Comparison of ENCODE assay signal across 11 cellular contexts in genomic region chr14:103721334-103722120, GRCh38. TPM values are rescaled to one million over a fixed set of nuclear protein-coding genes. Genes with fewer than 3 reads are reported as not detected.
DNase-seq lines count a peak whose midpoint lies in the region; ATAC-seq and TF ChIP-seq lines count a peak whose summit lies in the region.
"Had no signal": no experiment of that assay in that cellular context is flagged by ENCODE, and none has a peak within 500 bp of the region (broad histone marks: within the 10 kb centered on the region; RNA-seq: fewer than 3 reads in every experiment).

No MANE protein-coding gene starts in this region.

- WGBS in sigmoid colon, 2 donors, result 91 to 93% methylated on average over 26 of the region's 26 CpGs

- H3K9me3 Mint-ChIP-seq in GM23338, result no peaks in the 10 kb centered on the region
- H3K9me3 Mint-ChIP-seq in stimulated activated memory B cell treated with anti-CD40 and anti-IgM and Interleukin-4, amounts not matched to agents 10 μg/mL and 1 μg/mL and 100 μg/mL, for 72 hours, result no peaks in the 10 kb centered on the region

- DNase-seq in GM23338 (ENCODE audit: low spot score) (no peak), RWPE1 (ENCODE audit: low spot score) (peak; percentile 66), dorsolateral prefrontal cortex (peak in 7 of 10 donors; percentile 53 to 90 (median 79)), sigmoid colon (no peak), NCI-H1694 (lab: John Stamatoyannopoulos, UW) (no peak), KG1 (lab: John Stamatoyannopoulos, UW) (no peak), ACHN (no peak)
- DNase-seq: activated naive CD4-positive, alpha-beta T cell; NCI-H774; ovary had no signal

- H3K4me3 Mint-ChIP-seq in GM23338, result no peak overlapping the region
- no peak overlapping the region for H3K4me3 Mint-ChIP-seq in stimulated activated memory B cell treated with anti-CD40 and anti-IgM and Interleukin-4, amounts not matched to agents 10 μg/mL and 1 μg/mL and 100 μg/mL, for 72 hours

- TF ChIP-seq CTCF in GM23338 (conservative IDR thresholded peaks at IDR 0.05; ENCODE audit: low read depth in 2 of 2) (peak in 1 of 2 experiments; percentile 23; a peak in 2 of 4 replicates), RWPE1 (conservative IDR thresholded peaks at IDR 0.05; ENCODE audit: low read depth) (no peak), dorsolateral prefrontal cortex (IDR thresholded peaks at IDR 0.05 in 54 of 56, conservative IDR thresholded peaks at IDR 0.05 in 2 of 56; ENCODE audit: low read depth in 1 of 56, partially characterized antibody in 56 of 56) (no peak), sigmoid colon (IDR thresholded peaks at IDR 0.05) (no peak)

- peaks cover 12% of the 10 kb centered on the region; the same call in 1 of the 2 replicates for H4K20me1 ChIP-seq in GM23338 (replicated peaks; ENCODE audit: insufficient read depth)

- no peaks in the 10 kb centered on the region for H3K27me3 ChIP-seq in GM23338 (ENCODE audit: insufficient read depth)
- H3K27me3 ChIP-seq in dorsolateral prefrontal cortex, result no peaks in the 10 kb centered on the region
- no peaks in the 10 kb centered on the region for H3K27me3 ChIP-seq in sigmoid colon
- H3K27me3 ChIP-seq: ovary had no signal

- H3F3A ChIP-seq in GM23338 (replicated peaks; ENCODE audit: low read depth), result no peaks in the 10 kb centered on the region

- TF ChIP-seq POLR2A in sigmoid colon (IDR thresholded peaks at IDR 0.05), result no peak

- H3K4me1 Mint-ChIP-seq in GM23338, result peaks cover 12% of the 10 kb centered on the region
- peaks cover 31% of the 10 kb centered on the region for H3K4me1 Mint-ChIP-seq in stimulated activated memory B cell treated with anti-CD40 and anti-IgM and Interleukin-4, amounts not matched to agents 10 μg/mL and 1 μg/mL and 100 μg/mL, for 72 hours

- CTCF ChIA-PET in RWPE1 (lab: Yijun Ruan, JAX), result interaction anchor here (0.6 to 1.5 kb wide), 5 partner anchors 14 to 586 kb away, joined by 3 to 5 read pairs (median 4); no protein-coding TSS in a partner anchor

- no peak for TF ChIP-seq EP300 in sigmoid colon (IDR thresholded peaks at IDR 0.05)

- H3K4me3 ChIP-seq in GM23338 (no peak overlapping the region), dorsolateral prefrontal cortex (no peak overlapping the region), sigmoid colon (no peak overlapping the region)
- H3K4me3 ChIP-seq: ovary had no signal

- H3K9me3 ChIP-seq in sigmoid colon, result no peaks in the 10 kb centered on the region
- H3K9me3 ChIP-seq: ovary had no signal

- peaks cover 4% of the 10 kb centered on the region; the same call in 1 of the 3 replicates for H3K36me3 Mint-ChIP-seq in GM23338 (ENCODE audit: low read depth)
- no peaks in the 10 kb centered on the region for H3K36me3 Mint-ChIP-seq in stimulated activated memory B cell treated with anti-CD40 and anti-IgM and Interleukin-4, amounts not matched to agents 10 μg/mL and 1 μg/mL and 100 μg/mL, for 72 hours

- in situ Hi-C loops in ACHN (cut with HindIII; ENCODE audit: low pct_ligation_motif_present, low pct_unique_long_range_greater_than_20kb, low sequenced_read_pairs), result no loop called here

- peaks cover 3% of the 10 kb centered on the region for H3K27me3 Mint-ChIP-seq in GM23338 (ENCODE audit: insufficient read depth, low read depth, poor library complexity)
- H3K27me3 Mint-ChIP-seq in stimulated activated memory B cell treated with anti-CD40 and anti-IgM and Interleukin-4, amounts not matched to agents 10 μg/mL and 1 μg/mL and 100 μg/mL, for 72 hours, result no peaks in the 10 kb centered on the region

- peak; percentile 17 for ATAC-seq in GM23338
- no peak for ATAC-seq in stimulated activated memory B cell treated with anti-CD40 and anti-IgM and Interleukin-4, amounts not matched to agents 10 μg/mL and 1 μg/mL and 100 μg/mL, for 72 hours

- H3K27ac ChIP-seq in GM23338 (ENCODE audit: low read depth) (0 out of 2 replicates have a peak overlapping the region, but pooled peaks have one; percentile 30), RWPE1 (peak overlapping the region; percentile 39), dorsolateral prefrontal cortex (peak overlapping the region in 56 of 59 donors; percentile 39 to 99 (median 86)), sigmoid colon (peak overlapping the region; percentile 2 to 85 (median 82))
- H3K27ac ChIP-seq: ovary had no signal

- H3K36me3 ChIP-seq in GM23338 (ENCODE audit: insufficient read depth) (no peaks in the 10 kb centered on the region), sigmoid colon (peaks cover 0 to 13% (median 0%) of the 10 kb centered on the region in 4 donors)
- H3K36me3 ChIP-seq: ovary had no signal

- H3K4me2 ChIP-seq in GM23338, result no peak overlapping the region

- POLR2A ChIA-PET in RWPE1 (lab: Yijun Ruan, JAX; ENCODE audit: low non-redundant PET), result no interaction called here

- H3K9me2 ChIP-seq in GM23338 (ENCODE audit: insufficient read depth), result no peaks in the 10 kb centered on the region

- no peak overlapping the region for H3K27ac Mint-ChIP-seq in GM23338
- no peak overlapping the region for H3K27ac Mint-ChIP-seq in stimulated activated memory B cell treated with anti-CD40 and anti-IgM and Interleukin-4, amounts not matched to agents 10 μg/mL and 1 μg/mL and 100 μg/mL, for 72 hours

- peaks cover 78% of the 10 kb centered on the region for H3K79me2 ChIP-seq in GM23338 (replicated peaks; ENCODE audit: insufficient read depth)

- intact Hi-C loops in dorsolateral prefrontal cortex (cut with DNase I), result no loop called here
- intact Hi-C loops in sigmoid colon (cut with DNase I), result no loop called here

- H3K4me1 ChIP-seq in GM23338 (ENCODE audit: insufficient read depth) (no peaks in the 10 kb centered on the region; the same call in 1 of the 2 replicates), sigmoid colon (peaks cover 0 to 84% (median 66%) of the 10 kb centered on the region in 4 donors)

- no peak overlapping the region for H2AFZ ChIP-seq in GM23338

TF ChIP-seq in GM23338, 12 proteins besides CTCF, POLR2A, EP300 and RAD21:
- TF ChIP-seq EZH2phosphoT487 (IDR thresholded peaks at IDR 0.05; ENCODE audit: unreplicated experiment) (no peak), POLR2AphosphoS5 (IDR thresholded peaks at IDR 0.05; ENCODE audit: low read depth) (no peak), REST (IDR thresholded peaks at IDR 0.05; ENCODE audit: unreplicated experiment) (no peak), CREB1 (CRISPR knock-in tag; IDR thresholded peaks at IDR 0.05; ENCODE audit: low read depth) (no peak), ETS1 (IDR thresholded peaks at IDR 0.05) (no peak), NANOG (IDR thresholded peaks at IDR 0.05; ENCODE audit: borderline replicate concordance) (no peak), ZNF114 (CRISPR knock-in tag; IDR thresholded peaks at IDR 0.05) (no peak), JUNB (IDR thresholded peaks at IDR 0.05; ENCODE audit: unreplicated experiment) (no peak)
TF ChIP-seq in GM23338: peak in this region for 0.

RNA-seq across cellular contexts. Expression of gene ZFYVE21, which starts 5.9 kb away (rescaled TPM):
- total RNA-seq in GM23338 (2014; rRNA removed; shearing (Covaris generic)), result 89.6 and 116 TPM in 2 replicates
- polyA plus RNA-seq in GM23338 (2016; fragmentation: Nextera tagmentation; extraction: Ambion mirVana) (79.4 and 88.0 TPM in 2 replicates), sigmoid colon (10 to 100 TPM; 41.7 to 90.1 (median 61.7) TPM)
- total RNA-seq in dorsolateral prefrontal cortex (100 to 1,000 TPM in 87 of 120 experiments, 10 to 100 TPM in 33; 71.0 to 188 (median 111) TPM), sigmoid colon (100 to 1,000 TPM in 1 of 4 donors, 10 to 100 TPM in 3; 84.2 to 106 (median 89.4) TPM)

RNA-seq across cellular contexts. Expression of gene XRCC3, which starts 6.3 kb away (rescaled TPM):
- total RNA-seq in GM23338 (2014; rRNA removed; shearing (Covaris generic)), result 52.2 and 72.9 TPM in 2 replicates
- polyA plus RNA-seq in GM23338 (2016; fragmentation: Nextera tagmentation; extraction: Ambion mirVana), result 16.6 and 20.4 TPM in 2 replicates
- total RNA-seq in dorsolateral prefrontal cortex, result 10 to 100 TPM in 58 of 120 experiments, 1 to 10 TPM in 62; 4.7 to 19.1 (median 9.9) TPM
- 1 to 10 TPM; 1.8 to 7.5 (median 2.0) TPM for total RNA-seq in sigmoid colon
- polyA plus RNA-seq in sigmoid colon, result 10 to 100 TPM in 1 of 3 donors, 1 to 10 TPM in 2; 3.6 to 15.7 (median 5.1) TPM

Comparison
In these comparisons a context has a peak if more than half of its experiments do, and no peak if none do; other contexts are left out.
1. DNase-seq: peak in RWPE1 (single experiment) and dorsolateral prefrontal cortex (7 of 10); none in GM23338 (single experiment), sigmoid colon (single experiment), NCI-H1694 (single experiment), KG1 (single experiment) and ACHN (single experiment).
2. H3K27ac ChIP-seq: peak in every context shown above with its lines; median percentile 86 in dorsolateral prefrontal cortex; 82 in sigmoid colon; 39 in RWPE1; 30 in GM23338.